In the genomic region with DNA sequence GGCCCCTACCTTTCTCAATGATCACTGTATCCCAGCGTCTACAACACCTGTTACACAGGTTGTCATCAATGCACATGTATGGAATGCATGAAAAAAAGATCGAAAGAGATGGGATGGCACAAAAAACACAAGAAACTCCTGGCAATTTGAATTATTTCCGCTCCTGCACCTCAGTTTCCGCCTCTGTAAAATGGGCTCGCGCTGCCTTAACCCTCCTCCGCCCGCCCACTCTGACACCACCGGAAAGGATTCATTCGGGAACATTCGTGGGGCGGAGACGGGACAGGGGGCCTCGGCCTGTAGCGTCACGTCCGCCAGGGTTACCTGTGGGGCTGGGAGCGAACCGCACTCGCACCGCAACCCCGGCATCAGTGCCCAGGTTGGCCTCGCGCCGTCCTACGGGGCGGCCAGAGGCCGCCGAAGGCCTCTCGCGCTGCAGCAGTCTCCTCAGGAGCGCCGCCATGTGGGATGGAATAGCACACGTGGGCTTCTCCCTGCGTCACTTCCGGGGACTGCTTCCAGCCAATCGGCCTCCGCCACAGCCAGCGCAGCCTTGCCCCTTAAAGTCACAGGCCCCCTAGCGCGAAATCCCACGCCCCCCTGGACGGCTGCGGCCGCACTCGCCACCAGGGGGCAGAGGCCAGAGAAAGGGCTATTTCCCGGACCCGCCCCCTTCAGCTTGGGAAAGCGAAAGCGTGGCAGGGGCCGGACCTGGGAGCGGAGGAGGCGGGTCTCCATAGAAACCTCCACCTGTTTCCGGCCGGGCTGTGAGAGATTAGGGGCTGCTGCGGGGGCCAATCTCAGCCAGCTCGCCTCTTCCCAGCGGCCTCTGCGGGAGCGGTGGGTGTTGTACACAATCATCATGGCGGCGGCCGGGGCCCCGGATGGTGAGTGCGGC, we compare ENCODE assay signal across 1 cellular context.
TF ChIP-seq lines count a peak whose summit lies in the region.

A gene (minus strand): TSS at position 470 of the 898 bp plus-strand sequence. CDS start 7 bp downstream, at position 463.
A gene with protein sequence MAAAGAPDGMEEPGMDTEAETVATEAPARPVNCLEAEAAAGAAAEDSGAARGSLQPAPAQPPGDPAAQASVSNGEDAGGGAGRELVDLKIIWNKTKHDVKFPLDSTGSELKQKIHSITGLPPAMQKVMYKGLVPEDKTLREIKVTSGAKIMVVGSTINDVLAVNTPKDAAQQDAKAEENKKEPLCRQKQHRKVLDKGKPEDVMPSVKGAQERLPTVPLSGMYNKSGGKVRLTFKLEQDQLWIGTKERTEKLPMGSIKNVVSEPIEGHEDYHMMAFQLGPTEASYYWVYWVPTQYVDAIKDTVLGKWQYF (plus strand): TSS at position 847 of the 898 bp plus-strand sequence. CDS start 16 bp downstream, at position 863.

TF ChIP-seq in neural cell, 6 proteins besides CTCF, POLR2A, EP300 and RAD21 (continued from another document):
- TF ChIP-seq, protein P1, sequence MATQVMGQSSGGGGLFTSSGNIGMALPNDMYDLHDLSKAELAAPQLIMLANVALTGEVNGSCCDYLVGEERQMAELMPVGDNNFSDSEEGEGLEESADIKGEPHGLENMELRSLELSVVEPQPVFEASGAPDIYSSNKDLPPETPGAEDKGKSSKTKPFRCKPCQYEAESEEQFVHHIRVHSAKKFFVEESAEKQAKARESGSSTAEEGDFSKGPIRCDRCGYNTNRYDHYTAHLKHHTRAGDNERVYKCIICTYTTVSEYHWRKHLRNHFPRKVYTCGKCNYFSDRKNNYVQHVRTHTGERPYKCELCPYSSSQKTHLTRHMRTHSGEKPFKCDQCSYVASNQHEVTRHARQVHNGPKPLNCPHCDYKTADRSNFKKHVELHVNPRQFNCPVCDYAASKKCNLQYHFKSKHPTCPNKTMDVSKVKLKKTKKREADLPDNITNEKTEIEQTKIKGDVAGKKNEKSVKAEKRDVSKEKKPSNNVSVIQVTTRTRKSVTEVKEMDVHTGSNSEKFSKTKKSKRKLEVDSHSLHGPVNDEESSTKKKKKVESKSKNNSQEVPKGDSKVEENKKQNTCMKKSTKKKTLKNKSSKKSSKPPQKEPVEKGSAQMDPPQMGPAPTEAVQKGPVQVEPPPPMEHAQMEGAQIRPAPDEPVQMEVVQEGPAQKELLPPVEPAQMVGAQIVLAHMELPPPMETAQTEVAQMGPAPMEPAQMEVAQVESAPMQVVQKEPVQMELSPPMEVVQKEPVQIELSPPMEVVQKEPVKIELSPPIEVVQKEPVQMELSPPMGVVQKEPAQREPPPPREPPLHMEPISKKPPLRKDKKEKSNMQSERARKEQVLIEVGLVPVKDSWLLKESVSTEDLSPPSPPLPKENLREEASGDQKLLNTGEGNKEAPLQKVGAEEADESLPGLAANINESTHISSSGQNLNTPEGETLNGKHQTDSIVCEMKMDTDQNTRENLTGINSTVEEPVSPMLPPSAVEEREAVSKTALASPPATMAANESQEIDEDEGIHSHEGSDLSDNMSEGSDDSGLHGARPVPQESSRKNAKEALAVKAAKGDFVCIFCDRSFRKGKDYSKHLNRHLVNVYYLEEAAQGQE (IDR thresholded peaks at IDR 0.05; ENCODE audit: borderline replicate concordance), result peak; percentile 13
TF ChIP-seq in neural cell: peak in this region for 4.
